In the genomic region with DNA sequence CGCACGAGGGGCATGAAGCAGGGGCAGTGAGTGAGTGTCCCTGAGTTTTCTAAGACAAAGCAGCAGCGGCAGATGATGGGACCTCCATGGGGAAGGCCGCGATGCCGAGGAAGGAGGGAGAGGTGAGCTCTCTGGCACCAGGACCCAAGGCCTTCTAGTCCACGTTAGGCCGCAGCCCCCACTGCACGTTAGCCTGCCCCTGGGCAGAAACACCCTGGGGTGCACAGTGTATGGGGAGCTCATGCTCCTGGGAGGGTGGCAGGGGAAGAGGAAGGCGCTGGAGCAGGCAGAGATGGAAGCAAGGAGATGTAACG, we compare ENCODE assay signal across 18 cellular contexts.
DNase-seq lines count a peak whose midpoint lies in the region; ATAC-seq and TF ChIP-seq lines count a peak whose summit lies in the region.
"Had no signal": no experiment of that assay in that cellular context is flagged by ENCODE, and none has a peak within 500 bp of the region (broad histone marks: within the 10 kb centered on the region; RNA-seq: fewer than 3 reads in every experiment).

No MANE protein-coding gene starts in this region.

- CTCF ChIA-PET in activated CD4-positive, alpha-beta T cell treated with anti-CD3 and anti-CD28 coated beads for 36 hours (lab: Charles Lee), result interaction anchor here (0.6 to 8.0 kb wide), 23 partner anchors 23 to 210 kb away, joined by 3 to 126 read pairs (median 6); partner anchors contain the start of gene IKZF1
- CTCF ChIA-PET in CD8-positive, alpha-beta T cell (lab: Charles Lee), result interaction anchor here (0.6 to 12.4 kb wide), 25 partner anchors 12 to 426 kb away, joined by 3 to 339 read pairs (median 15); partner anchors contain the start of gene IKZF1

- POLR2A ChIA-PET in activated CD4-positive, alpha-beta T cell treated with anti-CD3 and anti-CD28 coated beads for 36 hours (lab: Charles Lee), result interaction anchor here (0.6 to 2.7 kb wide), 12 partner anchors 98 to 161 kb away, joined by 3 to 14 read pairs (median 4); partner anchors contain the start of gene IKZF1
- POLR2A ChIA-PET in CD8-positive, alpha-beta T cell (lab: Charles Lee), result interaction anchor here (0.8 to 5.9 kb wide), 22 partner anchors 16 to 168 kb away, joined by 3 to 102 read pairs (median 5); partner anchors contain the start of gene IKZF1
- POLR2A ChIA-PET in naive thymus-derived CD8-positive, alpha-beta T cell (lab: Charles Lee), result interaction anchor here (0.8 to 15.2 kb wide), 28 partner anchors 11 to 243 kb away, joined by 3 to 442 read pairs (median 5); partner anchors contain the start of genes FIGNL1 and IKZF1

- no peaks in the 10 kb centered on the region for H3K36me3 ChIP-seq in CD8-positive, alpha-beta T cell (ENCODE audit: insufficient read depth, low read length)
- no peaks in the 10 kb centered on the region for H3K36me3 ChIP-seq in right atrium auricular region
- H3K36me3 ChIP-seq in MG63, result no peaks in the 10 kb centered on the region
- H3K36me3 ChIP-seq: right lobe of liver, upper lobe of left lung had no signal

- H3K9me3 ChIP-seq in CD8-positive, alpha-beta T cell (ENCODE audit: low read length), result no peaks in the 10 kb centered on the region
- no peaks in the 10 kb centered on the region for H3K9me3 ChIP-seq in right atrium auricular region
- H3K9me3 ChIP-seq in MG63, result no peaks in the 10 kb centered on the region
- H3K9me3 ChIP-seq: right lobe of liver, upper lobe of left lung had no signal

- peak overlapping the region; percentile 89 for H3K27ac Mint-ChIP-seq in activated CD4-positive, alpha-beta T cell treated with anti-CD3 and anti-CD28 coated beads for 36 hours
- peak overlapping the region; percentile 92 for H3K27ac Mint-ChIP-seq in CD8-positive, alpha-beta T cell
- peak overlapping the region; percentile 95 for H3K27ac Mint-ChIP-seq in activated naive CD8-positive, alpha-beta T cell
- peak overlapping the region; percentile 93 to 98 (median 95) for H3K27ac Mint-ChIP-seq in naive thymus-derived CD8-positive, alpha-beta T cell

- peaks cover 79% of the 10 kb centered on the region for H3K4me1 ChIP-seq in CD8-positive, alpha-beta T cell (ENCODE audit: insufficient read depth, low read length)
- H3K4me1 ChIP-seq in right atrium auricular region, result no peaks in the 10 kb centered on the region
- H3K4me1 ChIP-seq: right lobe of liver had no signal

- no peaks in the 10 kb centered on the region for H3K9me3 Mint-ChIP-seq in activated CD4-positive, alpha-beta T cell treated with anti-CD3 and anti-CD28 coated beads for 36 hours (ENCODE audit: low read depth)
- no peaks in the 10 kb centered on the region for H3K9me3 Mint-ChIP-seq in CD8-positive, alpha-beta T cell
- H3K9me3 Mint-ChIP-seq in activated naive CD8-positive, alpha-beta T cell (ENCODE audit: low read depth), result no peaks in the 10 kb centered on the region
- H3K9me3 Mint-ChIP-seq in naive thymus-derived CD8-positive, alpha-beta T cell, result no peaks in the 10 kb centered on the region
- H3K9me3 Mint-ChIP-seq: GM23338 had no signal

- ATAC-seq in activated CD4-positive, alpha-beta T cell treated with anti-CD3 and anti-CD28 coated beads for 36 hours, result no peak
- ATAC-seq in CD8-positive, alpha-beta T cell, result no peak
- no peak for ATAC-seq in naive thymus-derived CD8-positive, alpha-beta T cell
- ATAC-seq: GM23338, SK-N-SH treated with all-trans-retinoic acid at 6 μM for 48 hours had no signal

- intact Hi-C loops in activated CD4-positive, alpha-beta T cell treated with anti-CD3 and anti-CD28 coated beads for 36 hours (cut with DNase I, micrococcal nuclease), result loop anchor here (2.0 to 5.0 kb wide), 3 partner anchors 145 to 455 kb away; no protein-coding TSS in a partner anchor
- intact Hi-C loops in CD8-positive, alpha-beta T cell (cut with DNase I, micrococcal nuclease), result loop anchor here (2.0 to 10.0 kb wide), 5 partner anchors 75 to 468 kb away; partner anchors contain the start of gene ZPBP (in 1 of the 2)

- H3K27me3 ChIP-seq in CD8-positive, alpha-beta T cell (ENCODE audit: insufficient read depth, low read length), result no peaks in the 10 kb centered on the region
- H3K27me3 ChIP-seq in right atrium auricular region (no peaks in the 10 kb centered on the region), MG63 (no peaks in the 10 kb centered on the region)
- H3K27me3 ChIP-seq: right lobe of liver, upper lobe of left lung had no signal

- no peak for DNase-seq in activated CD4-positive, alpha-beta T cell treated with anti-CD3 and anti-CD28 coated beads for 36 hours
- no peak for DNase-seq in activated CD4-positive, alpha-beta T cell treated with anti-CD3 and anti-CD28 coated beads, Interleukin-2, amount 50 U/mL, for 1 hour
- no peak for DNase-seq in CD8-positive, alpha-beta T cell
- DNase-seq in naive thymus-derived CD8-positive, alpha-beta T cell, result no peak
- DNase-seq in right atrium auricular region (ENCODE audit: low spot score) (no peak), MG63 (no peak), NCI-H2196 (lab: John Stamatoyannopoulos, UW; ENCODE audit: unreplicated experiment) (no peak)
- DNase-seq: activated gamma-delta T cell, GF-D8, NCI-H1092 treated with DMSO at 0.1 percent for 48 hours, NCI-H524, right lobe of liver had no signal

- no peak overlapping the region for H3K27ac ChIP-seq in CD8-positive, alpha-beta T cell (ENCODE audit: low read depth, low read length)
- no peak overlapping the region for H3K27ac ChIP-seq in right atrium auricular region
- H3K27ac ChIP-seq: right lobe of liver, RWPE1 had no signal

- peak overlapping the region; percentile 12 for H3K4me3 ChIP-seq in CD8-positive, alpha-beta T cell (ENCODE audit: low read depth, low read length)
- H3K4me3 ChIP-seq in right atrium auricular region (no peak overlapping the region), MG63 (no peak overlapping the region)
- H3K4me3 ChIP-seq: GM23338, right lobe of liver, upper lobe of left lung had no signal

- peak overlapping the region; percentile 52 for H3K4me3 Mint-ChIP-seq in activated CD4-positive, alpha-beta T cell treated with anti-CD3 and anti-CD28 coated beads for 36 hours
- H3K4me3 Mint-ChIP-seq in CD8-positive, alpha-beta T cell, result peak overlapping the region; percentile 30
- peak overlapping the region; percentile 40 for H3K4me3 Mint-ChIP-seq in activated naive CD8-positive, alpha-beta T cell
- peak overlapping the region in 7 of 10 donors; percentile 8 to 88 (median 84) for H3K4me3 Mint-ChIP-seq in naive thymus-derived CD8-positive, alpha-beta T cell
- H3K4me3 Mint-ChIP-seq: B cell, GM23338 had no signal

- no peaks in the 10 kb centered on the region for H3K27me3 Mint-ChIP-seq in activated CD4-positive, alpha-beta T cell treated with anti-CD3 and anti-CD28 coated beads for 36 hours
- H3K27me3 Mint-ChIP-seq in CD8-positive, alpha-beta T cell (ENCODE audit: low read depth), result no peaks in the 10 kb centered on the region
- H3K27me3 Mint-ChIP-seq in activated naive CD8-positive, alpha-beta T cell, result no peaks in the 10 kb centered on the region
- H3K27me3 Mint-ChIP-seq in naive thymus-derived CD8-positive, alpha-beta T cell, result no peaks in the 10 kb centered on the region
- H3K27me3 Mint-ChIP-seq: B cell had no signal

- peaks cover 97% of the 10 kb centered on the region for H3K4me1 Mint-ChIP-seq in activated CD4-positive, alpha-beta T cell treated with anti-CD3 and anti-CD28 coated beads for 36 hours
- peaks cover 82% of the 10 kb centered on the region for H3K4me1 Mint-ChIP-seq in CD8-positive, alpha-beta T cell (ENCODE audit: low read depth)
- peaks cover 91% of the 10 kb centered on the region for H3K4me1 Mint-ChIP-seq in activated naive CD8-positive, alpha-beta T cell (ENCODE audit: low read depth)
- peaks cover 55 to 86% (median 82%) of the 10 kb centered on the region in 4 donors for H3K4me1 Mint-ChIP-seq in naive thymus-derived CD8-positive, alpha-beta T cell

- TF ChIP-seq CTCF in CD8-positive, alpha-beta T cell (IDR thresholded peaks at IDR 0.05), result no peak
- TF ChIP-seq CTCF in right atrium auricular region (IDR thresholded peaks at IDR 0.05), result no peak

- H3K36me3 Mint-ChIP-seq in activated CD4-positive, alpha-beta T cell treated with anti-CD3 and anti-CD28 coated beads for 36 hours (ENCODE audit: low read depth), result peaks cover 6% of the 10 kb centered on the region
- no peaks in the 10 kb centered on the region for H3K36me3 Mint-ChIP-seq in CD8-positive, alpha-beta T cell
- H3K36me3 Mint-ChIP-seq in activated naive CD8-positive, alpha-beta T cell, result no peaks in the 10 kb centered on the region
- no peaks in the 10 kb centered on the region for H3K36me3 Mint-ChIP-seq in naive thymus-derived CD8-positive, alpha-beta T cell

Comparison
In these comparisons a context has a peak if more than half of its experiments do, and no peak if none do; other contexts are left out.
1. H3K4me3 Mint-ChIP-seq: peak in every context shown above with its lines; median percentile 84 in naive thymus-derived CD8-positive, alpha-beta T cell; 52 in activated CD4-positive, alpha-beta T cell treated with anti-CD3 and anti-CD28 coated beads for 36 hours; 40 in activated naive CD8-positive, alpha-beta T cell; 30 in CD8-positive, alpha-beta T cell.